In the genomic region with DNA sequence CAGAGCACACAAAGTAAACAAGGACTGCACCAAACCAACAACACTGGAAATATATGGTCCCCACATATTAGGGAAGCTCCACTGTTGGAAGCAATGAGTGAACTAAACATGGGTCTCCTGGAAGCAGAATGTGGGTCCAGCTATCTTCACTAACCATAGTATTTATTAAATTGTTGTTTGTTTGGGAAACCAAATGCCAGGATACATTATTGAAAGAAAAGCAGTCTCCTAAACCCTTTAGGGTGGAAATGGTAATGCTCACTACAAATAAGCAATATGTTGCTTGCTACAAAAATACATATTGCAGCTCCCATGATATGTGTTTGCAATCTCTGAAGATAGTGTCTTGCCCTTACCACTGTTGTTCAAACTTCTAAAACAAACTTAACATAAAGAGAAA, we compare ENCODE assay signal across 19 cellular contexts. TPM values are rescaled to one million over a fixed set of nuclear protein-coding genes. Genes with fewer than 3 reads are reported as not detected.
DNase-seq lines count a peak whose midpoint lies in the region; ATAC-seq, FAIRE-seq and TF ChIP-seq lines count a peak whose summit lies in the region.
"Had no signal": no experiment of that assay in that cellular context is flagged by ENCODE, and none has a peak within 500 bp of the region (broad histone marks: within the 10 kb centered on the region; RNA-seq: fewer than 3 reads in every experiment).

No MANE protein-coding gene starts in this region.

- H3K79me1 ChIP-seq in mesendoderm (ENCODE audit: low read length) = no peaks in the 10 kb centered on the region

- no peak overlapping the region for H2AK5ac ChIP-seq in mesendoderm (ENCODE audit: low read length)

- no peak overlapping the region for H2BK120ac ChIP-seq in mesendoderm (ENCODE audit: low read depth, low read length)

- no peak overlapping the region for H3K23ac ChIP-seq in mesendoderm (ENCODE audit: low read length)

- TF ChIP-seq EP300 in stomach (IDR thresholded peaks at IDR 0.05) = no peak

- H3K36me3 ChIP-seq in PC-3 (ENCODE audit: low read depth, low read length) (no peaks in the 10 kb centered on the region), keratinocyte (ENCODE audit: control insufficient read depth in 2 of 2, extremely low read depth in 1 of 2, insufficient read depth in 2 of 2, low read length in 2 of 2) (no peaks in the 10 kb centered on the region), stomach (no peaks in the 10 kb centered on the region), mesendoderm (ENCODE audit: control insufficient read depth, insufficient read depth, low read length) (no peaks in the 10 kb centered on the region)
- H3K36me3 ChIP-seq: ovary had no signal

- no TSS peak for BruUV-seq in PC-3 (replicated peaks; lab: Mats Ljungman, UMichigan)

- intact Hi-C loops in PC-3 (cut with micrococcal nuclease) = loop anchor here (5.0 to 10.0 kb wide), 7 partner anchors 215 to 1193 kb away; no protein-coding TSS in a partner anchor
- intact Hi-C loops in stomach (cut with DNase I; ENCODE audit: low total_unique reads) = no loop called here

- H3K27ac ChIP-seq in PC-3 (ENCODE audit: low read length) = no peak overlapping the region
- H3K27ac ChIP-seq in keratinocyte (ENCODE audit: control insufficient read depth, insufficient read depth, low read length) = no peak overlapping the region
- peak overlapping the region in 2 of 5 donors; percentile 34 to 92 for H3K27ac ChIP-seq in stomach
- H3K27ac ChIP-seq in mesendoderm (ENCODE audit: low read depth, low read length) = no peak overlapping the region

- peaks cover 34% of the 10 kb centered on the region for H3K4me1 ChIP-seq in PC-3 (ENCODE audit: insufficient read depth, low read length)
- H3K4me1 ChIP-seq in keratinocyte (ENCODE audit: control insufficient read depth, extremely low read depth, insufficient read depth, low read length) = peaks cover 10% of the 10 kb centered on the region
- H3K4me1 ChIP-seq in stomach = peaks cover 0 to 27% (median 17%) of the 10 kb centered on the region in 4 donors
- no peaks in the 10 kb centered on the region for H3K4me1 ChIP-seq in mesendoderm (ENCODE audit: control insufficient read depth, low read depth, low read length)

- H3K4me3 ChIP-seq in PC-3 (ENCODE audit: low read length) = peak overlapping the region; percentile 95; the same call in 1 of the 2 replicates
- H3K4me3 ChIP-seq in keratinocyte (ENCODE audit: control insufficient read depth in 2 of 3, extremely low read depth in 1 of 3, insufficient read depth in 2 of 3, low read depth in 1 of 3, low read length in 3 of 3) = no peak overlapping the region
- peak overlapping the region in 3 of 4 donors; percentile 11 to 82 (median 65) for H3K4me3 ChIP-seq in stomach
- no peak overlapping the region for H3K4me3 ChIP-seq in mesendoderm (ENCODE audit: low read length)
- H3K4me3 ChIP-seq: ovary had no signal

- H4K20me1 ChIP-seq in PC-3 (ENCODE audit: low read length) (no peaks in the 10 kb centered on the region), keratinocyte (ENCODE audit: control insufficient read depth, extremely low read depth, insufficient read depth, low read length) (no peaks in the 10 kb centered on the region)

- H3K18ac ChIP-seq in mesendoderm (ENCODE audit: low read length) = no peak overlapping the region

- no peak overlapping the region for H2BK5ac ChIP-seq in mesendoderm (ENCODE audit: low read length)

- H3K9me2 ChIP-seq in PC-3 (replicated peaks; ENCODE audit: low read length) = no peaks in the 10 kb centered on the region

- POLR2A ChIA-PET in PC-3 (lab: Charles Lee; ENCODE audit: unreplicated experiment) = no interaction called here

- H3K27me3 ChIP-seq in PC-3 (ENCODE audit: low read length) = no peaks in the 10 kb centered on the region
- no peaks in the 10 kb centered on the region for H3K27me3 ChIP-seq in keratinocyte (ENCODE audit: control insufficient read depth, extremely low read depth, insufficient read depth, low read length)
- H3K27me3 ChIP-seq in stomach = peaks cover 0 to 7% (median 0%) of the 10 kb centered on the region in 3 donors
- H3K27me3 ChIP-seq in mesendoderm (ENCODE audit: insufficient read depth, low read length, poor library complexity) = no peaks in the 10 kb centered on the region
- H3K27me3 ChIP-seq: ovary had no signal

- no peak for TF ChIP-seq POLR2A in stomach (IDR thresholded peaks at IDR 0.05)

- no peak overlapping the region for H3K56ac ChIP-seq in mesendoderm (ENCODE audit: low read length)

- CTCF ChIA-PET in PC-3 (lab: Charles Lee) = no interaction called here

- TF ChIP-seq CTCF in PC-3 (conservative IDR thresholded peaks at IDR 0.05; ENCODE audit: low read depth, low read length) (no peak), keratinocyte (optimal IDR thresholded peaks at IDR 0.05 in 1 of 3, IDR thresholded peaks at IDR 0.05 in 1 of 3, conservative IDR thresholded peaks at IDR 0.05 in 1 of 3; ENCODE audit: extremely low read depth in 1 of 3, insufficient read depth in 2 of 3, low read length in 3 of 3) (no peak), stomach (IDR thresholded peaks at IDR 0.05) (no peak)

- H3K9ac ChIP-seq in PC-3 (ENCODE audit: low read length) (no peak overlapping the region), keratinocyte (ENCODE audit: control insufficient read depth, extremely low read depth, insufficient read depth, low read length) (no peak overlapping the region), mesendoderm (ENCODE audit: low read length) (no peak overlapping the region)

- H2BK15ac ChIP-seq in mesendoderm (replicated peaks; ENCODE audit: low read depth) = no peak overlapping the region

- dilution Hi-C loops in keratinocyte (cut with MboI; ENCODE audit: extremely low pct_ligation_motif_present, low sequenced_read_pairs) = no loop called here

- peak; percentile 7 for DNase-seq in Ammon's horn (ENCODE audit: low spot score)
- DNase-seq in PC-3 = no peak
- no peak for DNase-seq in keratinocyte (ENCODE audit: low read depth, low spot score)
- DNase-seq in stomach = no peak
- DNase-seq in activated CD4-positive, CD25-positive, alpha-beta regulatory T cell (lab: John Stamatoyannopoulos, UW) = no peak
- no peak for DNase-seq in activated T-cell treated with anti-CD3 and anti-CD28 coated beads, Interleukin-2, amount 50 U/mL, for 1 hour
- no peak for DNase-seq in mesendoderm
- DNase-seq: activated CD4-positive, alpha-beta T cell treated with anti-CD3 and anti-CD28 coated beads, Interleukin-2, amount 50 U/mL, for 48 hours; activated T-cell treated with anti-CD3 and anti-CD28 coated beads, Interleukin-2, amount 50 U/mL, for 24 hours; AML-193; left ventricle myocardium superior; NCI-H1930; NCI-H510A treated with DMSO at 0.1 percent for 48 hours; ovary; Right ventricle myocardium superior had no signal

- no peak for ATAC-seq in PC-3
- ATAC-seq in HG03095 (IDR thresholded peaks at IDR 0.05; ENCODE audit: unreplicated experiment) = no peak
- ATAC-seq: HCT116, left ventricle myocardium superior had no signal

- no peaks in the 10 kb centered on the region for H3K9me3 ChIP-seq in PC-3 (ENCODE audit: low read length)
- H3K9me3 ChIP-seq in keratinocyte (ENCODE audit: control insufficient read depth, low read depth, low read length) = no peaks in the 10 kb centered on the region
- H3K9me3 ChIP-seq in stomach = no peaks in the 10 kb centered on the region
- H3K9me3 ChIP-seq: ovary had no signal

- no peak overlapping the region for H3K4ac ChIP-seq in mesendoderm (ENCODE audit: low read depth, low read length)

- H3K79me2 ChIP-seq in PC-3 (ENCODE audit: low read length) (peaks cover 46% of the 10 kb centered on the region), keratinocyte (ENCODE audit: control insufficient read depth, insufficient read depth, low read length) (no peaks in the 10 kb centered on the region), mesendoderm (ENCODE audit: control insufficient read depth, insufficient read depth, low read length) (no peaks in the 10 kb centered on the region)

- H3F3A ChIP-seq in PC-3 (ENCODE audit: low read length, unreplicated experiment) = peaks cover 5% of the 10 kb centered on the region

- H2AFZ ChIP-seq in PC-3 (ENCODE audit: low read length) (no peak overlapping the region), keratinocyte (ENCODE audit: control insufficient read depth, low read length) (peak overlapping the region; percentile 56)

- H3K4me2 ChIP-seq in PC-3 (ENCODE audit: low read length) = peak overlapping the region; percentile 83
- no peak overlapping the region for H3K4me2 ChIP-seq in keratinocyte (ENCODE audit: control insufficient read depth, extremely low read depth, insufficient read depth, low read depth, low read length)
- no peak overlapping the region for H3K4me2 ChIP-seq in mesendoderm (ENCODE audit: low read length)

- no peaks in the 10 kb centered on the region for H3K9me1 ChIP-seq in keratinocyte (ENCODE audit: control insufficient read depth, extremely low read depth, insufficient read depth, low read length)

- no peak for FAIRE-seq in keratinocyte (lab: Jason Lieb, UNC)

- H4K8ac ChIP-seq in mesendoderm (ENCODE audit: low read depth, low read length) = no peak overlapping the region

- no peak overlapping the region for H4K5ac ChIP-seq in mesendoderm (ENCODE audit: low read length)

RNA-seq across cellular contexts. Expression of a gene that starts 2.2 kb away (rescaled TPM):
- 1.7 and 3.4 TPM in 2 replicates for total RNA-seq in PC-3 (2014; rRNA removed)
- polyA plus RNA-seq in keratinocyte = 0.30 to 1.6 TPM (median 1.6 TPM) in 3 replicates
- polyA plus RNA-seq in keratinocyte (2011; ENCODE audit: low read depth) = 0.40 TPM
- polyA plus RNA-seq in keratinocyte (2011; cell fraction: cytosol; rRNA removed) = 0.22 and 0.64 TPM in 2 replicates
- polyA plus RNA-seq in keratinocyte (2011; cell fraction: nucleus; rRNA removed) = 0.15 and 0.50 TPM in 2 replicates
- polyA plus RNA-seq in keratinocyte (2012; ENCODE audit: low replicate concordance) = 0.11 and 1.6 TPM in 2 replicates
- 0.16 to 5.2 TPM (median 1.4 TPM) in 3 replicates for polyA minus RNA-seq in keratinocyte
- polyA minus RNA-seq in keratinocyte (2011; cell fraction: cytosol; rRNA and poly(A)+ RNA removed) = not detected
- 0.63 and 2.0 TPM in 2 replicates for polyA minus RNA-seq in keratinocyte (2011; cell fraction: nucleus; rRNA and poly(A)+ RNA removed)
- total RNA-seq in stomach = 10 to 100 TPM in 3 of 5 donors, 1 to 10 TPM in 2; 1.2 to 35.4 (median 13.4) TPM
- polyA plus RNA-seq in stomach = 1 to 10 TPM; 4.0 to 7.9 (median 4.4) TPM
- 0.94 TPM for polyA plus RNA-seq in mesendoderm (2013, experiment 1 of 2)
- 0.91 TPM for polyA plus RNA-seq in mesendoderm (2013, experiment 2 of 2)
- total RNA-seq: T-helper 1 cell treated with Interleukin-12 subunit alpha and Interleukin-12 subunit beta and Interleukin-4 antibody, amounts not matched to agents 30 ng/mL and 1 ng/mL, for 36 hours had no signal
- polyA plus RNA-seq: IgD-negative memory B cell had no signal

Comparison
In these comparisons a context has a peak if more than half of its experiments do, and no peak if none do; other contexts are left out.
1. H3K4me3 ChIP-seq: peak in PC-3 (single experiment) and stomach (3 of 4); none in keratinocyte (0 of 3) and mesendoderm (single experiment).